In genomic region chr1:244789276-244789580, GRCh38 we compare ENCODE assay signal across 1 cellular context.
TF ChIP-seq lines count a peak whose summit lies in the region.

No MANE protein-coding gene starts in this region.

TF ChIP-seq in K562, 482 proteins besides CTCF, POLR2A, EP300 and RAD21 (continued from another document):
- TF ChIP-seq PKNOX1 (IDR thresholded peaks at IDR 0.05) (peak; percentile 76), ZFP36 (IDR thresholded peaks at IDR 0.05; ENCODE audit: low read depth, low read length, partially characterized antibody) (no peak)
